ENCODE assay signal across 1 cellular context in the genomic region with DNA sequence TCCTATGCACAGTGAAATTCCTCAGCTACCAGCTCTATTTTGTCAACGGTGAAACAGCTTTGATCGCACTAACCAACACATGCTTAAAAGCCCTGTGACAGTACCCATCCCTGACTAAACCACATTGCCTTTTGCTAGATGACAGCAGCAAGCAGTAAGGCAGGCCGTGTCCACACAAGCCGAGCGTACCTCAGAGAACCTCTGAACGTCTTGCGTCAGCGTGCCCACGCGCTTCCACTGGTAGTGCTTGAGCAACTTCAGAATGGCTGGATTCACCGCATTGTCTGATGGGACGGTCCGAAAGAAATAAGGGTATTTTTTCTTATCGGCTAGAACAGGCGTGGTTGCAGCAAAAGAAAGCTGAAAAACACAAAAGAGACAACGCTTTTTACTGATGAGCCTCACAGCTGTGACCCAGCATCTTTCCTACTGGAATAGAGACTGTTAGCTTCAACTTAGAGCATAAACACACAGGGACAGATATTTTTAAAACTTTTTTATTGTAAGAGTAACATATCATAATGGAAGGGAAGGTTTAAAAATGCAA.
TF ChIP-seq lines count a peak whose summit lies in the region.

No MANE protein-coding gene starts in this region.

TF ChIP-seq in K562, 482 proteins besides CTCF, POLR2A, EP300 and RAD21 (continued from another document):
- TF ChIP-seq, protein P1, sequence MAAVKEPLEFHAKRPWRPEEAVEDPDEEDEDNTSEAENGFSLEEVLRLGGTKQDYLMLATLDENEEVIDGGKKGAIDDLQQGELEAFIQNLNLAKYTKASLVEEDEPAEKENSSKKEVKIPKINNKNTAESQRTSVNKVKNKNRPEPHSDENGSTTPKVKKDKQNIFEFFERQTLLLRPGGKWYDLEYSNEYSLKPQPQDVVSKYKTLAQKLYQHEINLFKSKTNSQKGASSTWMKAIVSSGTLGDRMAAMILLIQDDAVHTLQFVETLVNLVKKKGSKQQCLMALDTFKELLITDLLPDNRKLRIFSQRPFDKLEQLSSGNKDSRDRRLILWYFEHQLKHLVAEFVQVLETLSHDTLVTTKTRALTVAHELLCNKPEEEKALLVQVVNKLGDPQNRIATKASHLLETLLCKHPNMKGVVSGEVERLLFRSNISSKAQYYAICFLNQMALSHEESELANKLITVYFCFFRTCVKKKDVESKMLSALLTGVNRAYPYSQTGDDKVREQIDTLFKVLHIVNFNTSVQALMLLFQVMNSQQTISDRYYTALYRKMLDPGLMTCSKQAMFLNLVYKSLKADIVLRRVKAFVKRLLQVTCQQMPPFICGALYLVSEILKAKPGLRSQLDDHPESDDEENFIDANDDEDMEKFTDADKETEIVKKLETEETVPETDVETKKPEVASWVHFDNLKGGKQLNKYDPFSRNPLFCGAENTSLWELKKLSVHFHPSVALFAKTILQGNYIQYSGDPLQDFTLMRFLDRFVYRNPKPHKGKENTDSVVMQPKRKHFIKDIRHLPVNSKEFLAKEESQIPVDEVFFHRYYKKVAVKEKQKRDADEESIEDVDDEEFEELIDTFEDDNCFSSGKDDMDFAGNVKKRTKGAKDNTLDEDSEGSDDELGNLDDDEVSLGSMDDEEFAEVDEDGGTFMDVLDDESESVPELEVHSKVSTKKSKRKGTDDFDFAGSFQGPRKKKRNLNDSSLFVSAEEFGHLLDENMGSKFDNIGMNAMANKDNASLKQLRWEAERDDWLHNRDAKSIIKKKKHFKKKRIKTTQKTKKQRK (IDR thresholded peaks at IDR 0.05; ENCODE audit: borderline replicate concordance, low read depth, low read length), result no peak
- no peak for TF ChIP-seq HDAC1 (IDR thresholded peaks at IDR 0.05)
- TF ChIP-seq FOXP1 (CRISPR knock-in tag; IDR thresholded peaks at IDR 0.05), result no peak
- TF ChIP-seq, protein P2, sequence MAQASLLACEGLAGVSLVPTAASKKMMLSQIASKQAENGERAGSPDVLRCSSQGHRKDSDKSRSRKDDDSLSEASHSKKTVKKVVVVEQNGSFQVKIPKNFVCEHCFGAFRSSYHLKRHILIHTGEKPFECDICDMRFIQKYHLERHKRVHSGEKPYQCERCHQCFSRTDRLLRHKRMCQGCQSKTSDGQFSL (CRISPR knock-in tag; IDR thresholded peaks at IDR 0.05), result no peak
- TF ChIP-seq, protein P2 (tag; IDR thresholded peaks at IDR 0.05), result no peak
- no peak for TF ChIP-seq MAZ (CRISPR knock-in tag; conservative IDR thresholded peaks at IDR 0.05 in 1 of 2, IDR thresholded peaks at IDR 0.05 in 1 of 2)
- no peak for TF ChIP-seq RB1 (IDR thresholded peaks at IDR 0.05; ENCODE audit: low read depth)
- TF ChIP-seq TAF7 (tag; IDR thresholded peaks at IDR 0.05), result no peak
- TF ChIP-seq, protein P3, sequence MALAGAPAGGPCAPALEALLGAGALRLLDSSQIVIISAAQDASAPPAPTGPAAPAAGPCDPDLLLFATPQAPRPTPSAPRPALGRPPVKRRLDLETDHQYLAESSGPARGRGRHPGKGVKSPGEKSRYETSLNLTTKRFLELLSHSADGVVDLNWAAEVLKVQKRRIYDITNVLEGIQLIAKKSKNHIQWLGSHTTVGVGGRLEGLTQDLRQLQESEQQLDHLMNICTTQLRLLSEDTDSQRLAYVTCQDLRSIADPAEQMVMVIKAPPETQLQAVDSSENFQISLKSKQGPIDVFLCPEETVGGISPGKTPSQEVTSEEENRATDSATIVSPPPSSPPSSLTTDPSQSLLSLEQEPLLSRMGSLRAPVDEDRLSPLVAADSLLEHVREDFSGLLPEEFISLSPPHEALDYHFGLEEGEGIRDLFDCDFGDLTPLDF (CRISPR knock-in tag; IDR thresholded peaks at IDR 0.05), result no peak
- TF ChIP-seq, protein P4, sequence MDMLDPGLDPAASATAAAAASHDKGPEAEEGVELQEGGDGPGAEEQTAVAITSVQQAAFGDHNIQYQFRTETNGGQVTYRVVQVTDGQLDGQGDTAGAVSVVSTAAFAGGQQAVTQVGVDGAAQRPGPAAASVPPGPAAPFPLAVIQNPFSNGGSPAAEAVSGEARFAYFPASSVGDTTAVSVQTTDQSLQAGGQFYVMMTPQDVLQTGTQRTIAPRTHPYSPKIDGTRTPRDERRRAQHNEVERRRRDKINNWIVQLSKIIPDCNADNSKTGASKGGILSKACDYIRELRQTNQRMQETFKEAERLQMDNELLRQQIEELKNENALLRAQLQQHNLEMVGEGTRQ (CRISPR knock-in tag; IDR thresholded peaks at IDR 0.05), result no peak
- no peak for TF ChIP-seq KLF13 (tag; IDR thresholded peaks at IDR 0.05; ENCODE audit: borderline replicate concordance, low read depth)
- no peak for TF ChIP-seq CC2D1A (IDR thresholded peaks at IDR 0.05)
- TF ChIP-seq MED1 (CRISPR knock-in tag; IDR thresholded peaks at IDR 0.05; ENCODE audit: borderline replicate concordance), result no peak
- no peak for TF ChIP-seq CBX5 (IDR thresholded peaks at IDR 0.05; ENCODE audit: borderline replicate concordance, low read depth)
- no peak for TF ChIP-seq PHF20 (IDR thresholded peaks at IDR 0.05; ENCODE audit: partially characterized antibody)
- TF ChIP-seq EP400 (IDR thresholded peaks at IDR 0.05), result peak; percentile 42; the same call in 1 of the 2 replicates
- no peak for TF ChIP-seq GABPB2 (CRISPR knock-in tag; conservative IDR thresholded peaks at IDR 0.05)
- no peak for TF ChIP-seq ZNF175 (CRISPR knock-in tag; IDR thresholded peaks at IDR 0.05; ENCODE audit: low read depth)
- TF ChIP-seq KDM1A (IDR thresholded peaks at IDR 0.05), result 0 out of 4 replicates have a peak, but pooled peaks of 1 of the 2 experiments have one; percentile 12
- no peak for TF ChIP-seq RFX5 (IDR thresholded peaks at IDR 0.05; ENCODE audit: low read depth, low read length)
- peak; percentile 65 for TF ChIP-seq CEBPG (CRISPR knock-in tag; IDR thresholded peaks at IDR 0.05)
- 0 out of 4 replicates have a peak, but pooled peaks have one; percentile 21 to 32 for TF ChIP-seq CEBPG (tag; conservative IDR thresholded peaks at IDR 0.05 in 1 of 2, IDR thresholded peaks at IDR 0.05 in 1 of 2)
- no peak for TF ChIP-seq NCOA4 (IDR thresholded peaks at IDR 0.05; ENCODE audit: partially characterized antibody)
- no peak for TF ChIP-seq ZFP30 (CRISPR knock-in tag; IDR thresholded peaks at IDR 0.05; ENCODE audit: borderline replicate concordance)
- TF ChIP-seq MAFG (tag; conservative IDR thresholded peaks at IDR 0.05), result no peak
- TF ChIP-seq, protein P5, sequence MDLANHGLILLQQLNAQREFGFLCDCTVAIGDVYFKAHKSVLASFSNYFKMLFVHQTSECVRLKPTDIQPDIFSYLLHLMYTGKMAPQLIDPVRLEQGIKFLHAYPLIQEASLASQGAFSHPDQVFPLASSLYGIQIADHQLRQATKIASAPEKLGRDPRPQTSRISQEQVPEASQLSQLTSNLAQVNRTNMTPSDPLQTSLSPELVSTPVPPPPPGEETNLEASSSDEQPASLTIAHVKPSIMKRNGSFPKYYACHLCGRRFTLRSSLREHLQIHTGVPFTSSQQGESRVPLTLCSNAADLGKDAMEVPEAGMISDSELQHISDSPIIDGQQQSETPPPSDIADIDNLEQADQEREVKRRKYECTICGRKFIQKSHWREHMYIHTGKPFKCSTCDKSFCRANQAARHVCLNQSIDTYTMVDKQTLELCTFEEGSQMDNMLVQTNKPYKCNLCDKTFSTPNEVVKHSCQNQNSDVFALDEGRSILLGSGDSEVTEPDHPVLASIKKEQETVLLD (IDR thresholded peaks at IDR 0.05), result no peak
- no peak for TF ChIP-seq ESRRB (CRISPR knock-in tag; IDR thresholded peaks at IDR 0.05; ENCODE audit: borderline replicate concordance)
- 0 out of 2 replicates have a peak, but pooled peaks have one; percentile 18 for TF ChIP-seq CREM (IDR thresholded peaks at IDR 0.05; ENCODE audit: low read depth)
- no peak for TF ChIP-seq ZNF165 (CRISPR knock-in tag; IDR thresholded peaks at IDR 0.05; ENCODE audit: borderline replicate concordance)
- TF ChIP-seq TRIM24 (IDR thresholded peaks at IDR 0.05), result no peak
- no peak for TF ChIP-seq NCOA1 (IDR thresholded peaks at IDR 0.05; ENCODE audit: low read depth)
- TF ChIP-seq TEAD1 (CRISPR knock-in tag; IDR thresholded peaks at IDR 0.05), result no peak
- TF ChIP-seq CXXC5 (CRISPR knock-in tag; IDR thresholded peaks at IDR 0.05), result no peak
- no peak for TF ChIP-seq ZNF589 (CRISPR knock-in tag; IDR thresholded peaks at IDR 0.05; ENCODE audit: low read depth)
- peak; percentile 35; the same call in 1 of the 2 replicates for TF ChIP-seq TAL1 (IDR thresholded peaks at IDR 0.05)
- TF ChIP-seq CHD1 (IDR thresholded peaks at IDR 0.05; ENCODE audit: low read length), result no peak
- TF ChIP-seq, protein P6, sequence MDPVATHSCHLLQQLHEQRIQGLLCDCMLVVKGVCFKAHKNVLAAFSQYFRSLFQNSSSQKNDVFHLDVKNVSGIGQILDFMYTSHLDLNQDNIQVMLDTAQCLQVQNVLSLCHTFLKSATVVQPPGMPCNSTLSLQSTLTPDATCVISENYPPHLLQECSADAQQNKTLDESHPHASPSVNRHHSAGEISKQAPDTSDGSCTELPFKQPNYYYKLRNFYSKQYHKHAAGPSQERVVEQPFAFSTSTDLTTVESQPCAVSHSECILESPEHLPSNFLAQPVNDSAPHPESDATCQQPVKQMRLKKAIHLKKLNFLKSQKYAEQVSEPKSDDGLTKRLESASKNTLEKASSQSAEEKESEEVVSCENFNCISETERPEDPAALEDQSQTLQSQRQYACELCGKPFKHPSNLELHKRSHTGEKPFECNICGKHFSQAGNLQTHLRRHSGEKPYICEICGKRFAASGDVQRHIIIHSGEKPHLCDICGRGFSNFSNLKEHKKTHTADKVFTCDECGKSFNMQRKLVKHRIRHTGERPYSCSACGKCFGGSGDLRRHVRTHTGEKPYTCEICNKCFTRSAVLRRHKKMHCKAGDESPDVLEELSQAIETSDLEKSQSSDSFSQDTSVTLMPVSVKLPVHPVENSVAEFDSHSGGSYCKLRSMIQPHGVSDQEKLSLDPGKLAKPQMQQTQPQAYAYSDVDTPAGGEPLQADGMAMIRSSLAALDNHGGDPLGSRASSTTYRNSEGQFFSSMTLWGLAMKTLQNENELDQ (CRISPR knock-in tag; IDR thresholded peaks at IDR 0.05; ENCODE audit: borderline replicate concordance), result no peak
- no peak for TF ChIP-seq ATF1 (CRISPR knock-in tag; IDR thresholded peaks at IDR 0.05)
- TF ChIP-seq ATF1 (tag; IDR thresholded peaks at IDR 0.05), result peak; percentile 14; the same call in 1 of the 2 replicates
- TF ChIP-seq TCFL5 (CRISPR knock-in tag; conservative IDR thresholded peaks at IDR 0.05), result no peak
- TF ChIP-seq, protein P7, sequence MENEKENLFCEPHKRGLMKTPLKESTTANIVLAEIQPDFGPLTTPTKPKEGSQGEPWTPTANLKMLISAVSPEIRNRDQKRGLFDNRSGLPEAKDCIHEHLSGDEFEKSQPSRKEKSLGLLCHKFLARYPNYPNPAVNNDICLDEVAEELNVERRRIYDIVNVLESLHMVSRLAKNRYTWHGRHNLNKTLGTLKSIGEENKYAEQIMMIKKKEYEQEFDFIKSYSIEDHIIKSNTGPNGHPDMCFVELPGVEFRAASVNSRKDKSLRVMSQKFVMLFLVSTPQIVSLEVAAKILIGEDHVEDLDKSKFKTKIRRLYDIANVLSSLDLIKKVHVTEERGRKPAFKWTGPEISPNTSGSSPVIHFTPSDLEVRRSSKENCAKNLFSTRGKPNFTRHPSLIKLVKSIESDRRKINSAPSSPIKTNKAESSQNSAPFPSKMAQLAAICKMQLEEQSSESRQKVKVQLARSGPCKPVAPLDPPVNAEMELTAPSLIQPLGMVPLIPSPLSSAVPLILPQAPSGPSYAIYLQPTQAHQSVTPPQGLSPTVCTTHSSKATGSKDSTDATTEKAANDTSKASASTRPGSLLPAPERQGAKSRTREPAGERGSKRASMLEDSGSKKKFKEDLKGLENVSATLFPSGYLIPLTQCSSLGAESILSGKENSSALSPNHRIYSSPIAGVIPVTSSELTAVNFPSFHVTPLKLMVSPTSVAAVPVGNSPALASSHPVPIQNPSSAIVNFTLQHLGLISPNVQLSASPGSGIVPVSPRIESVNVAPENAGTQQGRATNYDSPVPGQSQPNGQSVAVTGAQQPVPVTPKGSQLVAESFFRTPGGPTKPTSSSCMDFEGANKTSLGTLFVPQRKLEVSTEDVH (IDR thresholded peaks at IDR 0.05; ENCODE audit: low read depth, partially characterized antibody), result no peak
TF ChIP-seq in K562: peak in this region for 17.
